1 cellular context compared by ENCODE assay signal in the genomic region with DNA sequence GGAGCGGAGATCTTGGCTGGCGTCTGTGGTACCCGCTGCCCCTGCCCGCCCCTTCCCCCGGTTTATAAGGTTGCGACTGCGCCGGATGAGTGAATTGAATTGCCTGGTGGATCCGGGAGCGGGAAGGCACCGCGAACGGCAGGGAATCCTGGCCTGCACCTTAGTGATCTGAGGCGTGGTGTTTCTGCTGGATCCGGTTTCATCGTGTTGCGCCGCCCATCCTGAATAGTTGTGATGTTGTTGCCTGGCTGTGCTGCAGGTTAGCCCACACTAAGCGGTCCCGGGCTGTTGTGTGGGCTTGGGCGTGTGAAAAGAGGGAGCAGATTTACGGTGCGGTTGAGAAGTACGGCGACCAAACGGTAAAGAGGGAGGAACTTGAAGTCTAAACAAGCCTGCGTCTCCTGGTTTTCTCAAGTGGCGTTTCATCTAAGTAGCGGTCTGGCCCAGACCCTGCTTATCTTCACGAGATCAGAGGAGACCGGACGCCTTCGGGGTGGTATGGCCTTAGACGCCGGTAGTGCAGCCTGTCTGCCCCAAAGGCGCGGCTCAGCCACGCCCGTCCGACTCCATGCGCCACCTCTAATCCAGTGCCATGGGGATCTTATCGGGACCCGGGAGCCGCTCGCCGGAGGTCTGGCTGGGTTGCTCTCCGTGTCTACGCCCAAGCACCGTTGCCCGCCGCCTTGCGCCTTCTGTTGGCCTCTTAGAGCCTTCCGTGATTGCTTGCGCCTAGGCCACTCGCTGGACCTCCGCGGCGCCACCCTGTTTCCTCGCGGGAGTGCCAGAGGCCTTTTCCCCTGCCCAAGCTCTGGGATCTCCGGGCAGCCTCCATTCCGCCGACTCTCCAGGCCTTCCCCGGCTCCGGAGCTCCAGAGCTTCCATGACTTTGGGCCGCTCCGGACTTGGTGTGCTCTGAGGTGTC.
TF ChIP-seq lines count a peak whose summit lies in the region.

No MANE protein-coding gene starts in this region.

TF ChIP-seq in HepG2, 621 proteins besides CTCF, POLR2A, EP300 and RAD21 (continued from another document and continues in another):
- TF ChIP-seq ZBTB43 (CRISPR knock-in tag; conservative IDR thresholded peaks at IDR 0.05) (no peak; the same call in 1 of the 2 replicates), NRL (CRISPR knock-in tag; IDR thresholded peaks at IDR 0.05; ENCODE audit: borderline replicate concordance) (peak; percentile 56; the same call in 1 of the 2 replicates), ZNF253 (CRISPR knock-in tag; IDR thresholded peaks at IDR 0.05; ENCODE audit: borderline replicate concordance) (no peak), HDAC6 (IDR thresholded peaks at IDR 0.05; ENCODE audit: low read depth, low read length) (no peak), EHMT2 (IDR thresholded peaks at IDR 0.05; ENCODE audit: borderline replicate concordance, low read depth, low read length) (no peak), ZSCAN29 (CRISPR knock-in tag; conservative IDR thresholded peaks at IDR 0.05) (peak; percentile 62; the same call in 1 of the 2 replicates), NFKB2 (CRISPR knock-in tag; IDR thresholded peaks at IDR 0.05; ENCODE audit: borderline replicate concordance) (no peak; the same call in 1 of the 2 replicates), FOXK2 (IDR thresholded peaks at IDR 0.05) (no peak; the same call in 1 of the 2 replicates), SP5 (CRISPR knock-in tag; IDR thresholded peaks at IDR 0.05; ENCODE audit: borderline replicate concordance, low read depth) (peak; percentile 76), NFE2L1 (CRISPR knock-in tag; IDR thresholded peaks at IDR 0.05; ENCODE audit: borderline replicate concordance) (no peak), ZMYM2 (CRISPR knock-in tag; IDR thresholded peaks at IDR 0.05) (peak; percentile 67), RBM22 (optimal IDR thresholded peaks at IDR 0.05; ENCODE audit: low read length) (peak; percentile 38), ZNF816 (CRISPR knock-in tag; IDR thresholded peaks at IDR 0.05; ENCODE audit: borderline replicate concordance) (0 out of 2 replicates have a peak, but pooled peaks have one; percentile 7), ZNF710 (CRISPR knock-in tag; IDR thresholded peaks at IDR 0.05; ENCODE audit: borderline replicate concordance) (0 out of 2 replicates have a peak, but pooled peaks have one; percentile 25), PTBP1 (IDR thresholded peaks at IDR 0.05; ENCODE audit: low read depth, low read length, poor library complexity, severe bottlenecking) (peak; percentile 1), SRF (IDR thresholded peaks at IDR 0.05; ENCODE audit: low read depth, low read length) (no peak), ZNF850 (CRISPR knock-in tag; conservative IDR thresholded peaks at IDR 0.05) (no peak), SNAPC2 (CRISPR knock-in tag; IDR thresholded peaks at IDR 0.05) (no peak), SKI (IDR thresholded peaks at IDR 0.05; ENCODE audit: partially characterized antibody) (no peak), DNMT3B (CRISPR knock-in tag; conservative IDR thresholded peaks at IDR 0.05) (no peak), BCL6 (CRISPR knock-in tag; IDR thresholded peaks at IDR 0.05) (0 out of 2 replicates have a peak, but pooled peaks have one; percentile 9), KLF11 (CRISPR knock-in tag; IDR thresholded peaks at IDR 0.05) (no peak), TEAD2 (CRISPR knock-in tag; IDR thresholded peaks at IDR 0.05) (0 out of 2 replicates have a peak, but pooled peaks have one; percentile 15), AKAP8 (CRISPR knock-in tag; IDR thresholded peaks at IDR 0.05) (peak; percentile 45; the same call in 1 of the 2 replicates), MYPOP (CRISPR knock-in tag; IDR thresholded peaks at IDR 0.05) (peak; percentile 75), ZNF224 (CRISPR knock-in tag; IDR thresholded peaks at IDR 0.05) (peak; percentile 79; the same call in 1 of the 2 replicates), GABPA (IDR thresholded peaks at IDR 0.05; ENCODE audit: low read depth, low read length) (no peak), GABPA (CRISPR knock-in tag; IDR thresholded peaks at IDR 0.05; ENCODE audit: low read depth) (no peak), JUNB (CRISPR knock-in tag; IDR thresholded peaks at IDR 0.05; ENCODE audit: borderline replicate concordance) (no peak), REPIN1 (CRISPR knock-in tag; IDR thresholded peaks at IDR 0.05; ENCODE audit: borderline replicate concordance, low read depth) (no peak), ZFP1 (CRISPR knock-in tag; IDR thresholded peaks at IDR 0.05) (no peak), HDAC1 (CRISPR knock-in tag; IDR thresholded peaks at IDR 0.05) (peak; percentile 32; the same call in 1 of the 2 replicates), MEF2D (CRISPR knock-in tag; IDR thresholded peaks at IDR 0.05) (peak; percentile 43; the same call in 1 of the 2 replicates), ZNF138 (CRISPR knock-in tag; IDR thresholded peaks at IDR 0.05; ENCODE audit: low read depth) (no peak), NAIF1 (CRISPR knock-in tag; IDR thresholded peaks at IDR 0.05; ENCODE audit: borderline replicate concordance) (0 out of 2 replicates have a peak, but pooled peaks have one; percentile 25), PAF1 (CRISPR knock-in tag; IDR thresholded peaks at IDR 0.05) (no peak), ZSCAN31 (CRISPR knock-in tag; IDR thresholded peaks at IDR 0.05; ENCODE audit: low read depth) (no peak)
- TF ChIP-seq, protein P1, sequence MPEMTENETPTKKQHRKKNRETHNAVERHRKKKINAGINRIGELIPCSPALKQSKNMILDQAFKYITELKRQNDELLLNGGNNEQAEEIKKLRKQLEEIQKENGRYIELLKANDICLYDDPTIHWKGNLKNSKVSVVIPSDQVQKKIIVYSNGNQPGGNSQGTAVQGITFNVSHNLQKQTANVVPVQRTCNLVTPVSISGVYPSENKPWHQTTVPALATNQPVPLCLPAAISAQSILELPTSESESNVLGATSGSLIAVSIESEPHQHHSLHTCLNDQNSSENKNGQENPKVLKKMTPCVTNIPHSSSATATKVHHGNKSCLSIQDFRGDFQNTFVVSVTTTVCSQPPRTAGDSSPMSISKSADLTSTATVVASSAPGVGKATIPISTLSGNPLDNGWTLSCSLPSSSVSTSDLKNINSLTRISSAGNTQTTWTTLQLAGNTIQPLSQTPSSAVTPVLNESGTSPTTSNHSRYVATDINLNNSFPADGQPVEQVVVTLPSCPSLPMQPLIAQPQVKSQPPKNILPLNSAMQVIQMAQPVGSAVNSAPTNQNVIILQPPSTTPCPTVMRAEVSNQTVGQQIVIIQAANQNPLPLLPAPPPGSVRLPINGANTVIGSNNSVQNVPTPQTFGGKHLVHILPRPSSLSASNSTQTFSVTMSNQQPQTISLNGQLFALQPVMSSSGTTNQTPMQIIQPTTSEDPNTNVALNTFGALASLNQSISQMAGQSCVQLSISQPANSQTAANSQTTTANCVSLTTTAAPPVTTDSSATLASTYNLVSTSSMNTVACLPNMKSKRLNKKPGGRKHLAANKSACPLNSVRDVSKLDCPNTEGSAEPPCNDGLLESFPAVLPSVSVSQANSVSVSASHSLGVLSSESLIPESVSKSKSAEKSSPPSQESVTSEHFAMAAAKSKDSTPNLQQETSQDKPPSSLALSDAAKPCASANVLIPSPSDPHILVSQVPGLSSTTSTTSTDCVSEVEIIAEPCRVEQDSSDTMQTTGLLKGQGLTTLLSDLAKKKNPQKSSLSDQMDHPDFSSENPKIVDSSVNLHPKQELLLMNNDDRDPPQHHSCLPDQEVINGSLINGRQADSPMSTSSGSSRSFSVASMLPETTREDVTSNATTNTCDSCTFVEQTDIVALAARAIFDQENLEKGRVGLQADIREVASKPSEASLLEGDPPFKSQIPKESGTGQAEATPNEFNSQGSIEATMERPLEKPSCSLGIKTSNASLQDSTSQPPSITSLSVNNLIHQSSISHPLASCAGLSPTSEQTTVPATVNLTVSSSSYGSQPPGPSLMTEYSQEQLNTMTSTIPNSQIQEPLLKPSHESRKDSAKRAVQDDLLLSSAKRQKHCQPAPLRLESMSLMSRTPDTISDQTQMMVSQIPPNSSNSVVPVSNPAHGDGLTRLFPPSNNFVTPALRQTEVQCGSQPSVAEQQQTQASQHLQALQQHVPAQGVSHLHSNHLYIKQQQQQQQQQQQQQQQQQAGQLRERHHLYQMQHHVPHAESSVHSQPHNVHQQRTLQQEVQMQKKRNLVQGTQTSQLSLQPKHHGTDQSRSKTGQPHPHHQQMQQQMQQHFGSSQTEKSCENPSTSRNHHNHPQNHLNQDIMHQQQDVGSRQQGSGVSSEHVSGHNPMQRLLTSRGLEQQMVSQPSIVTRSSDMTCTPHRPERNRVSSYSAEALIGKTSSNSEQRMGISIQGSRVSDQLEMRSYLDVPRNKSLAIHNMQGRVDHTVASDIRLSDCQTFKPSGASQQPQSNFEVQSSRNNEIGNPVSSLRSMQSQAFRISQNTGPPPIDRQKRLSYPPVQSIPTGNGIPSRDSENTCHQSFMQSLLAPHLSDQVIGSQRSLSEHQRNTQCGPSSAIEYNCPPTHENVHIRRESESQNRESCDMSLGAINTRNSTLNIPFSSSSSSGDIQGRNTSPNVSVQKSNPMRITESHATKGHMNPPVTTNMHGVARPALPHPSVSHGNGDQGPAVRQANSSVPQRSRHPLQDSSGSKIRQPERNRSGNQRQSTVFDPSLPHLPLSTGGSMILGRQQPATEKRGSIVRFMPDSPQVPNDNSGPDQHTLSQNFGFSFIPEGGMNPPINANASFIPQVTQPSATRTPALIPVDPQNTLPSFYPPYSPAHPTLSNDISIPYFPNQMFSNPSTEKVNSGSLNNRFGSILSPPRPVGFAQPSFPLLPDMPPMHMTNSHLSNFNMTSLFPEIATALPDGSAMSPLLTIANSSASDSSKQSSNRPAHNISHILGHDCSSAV (CRISPR knock-in tag; IDR thresholded peaks at IDR 0.05; ENCODE audit: borderline replicate concordance), result no peak
- TF ChIP-seq, protein P2, sequence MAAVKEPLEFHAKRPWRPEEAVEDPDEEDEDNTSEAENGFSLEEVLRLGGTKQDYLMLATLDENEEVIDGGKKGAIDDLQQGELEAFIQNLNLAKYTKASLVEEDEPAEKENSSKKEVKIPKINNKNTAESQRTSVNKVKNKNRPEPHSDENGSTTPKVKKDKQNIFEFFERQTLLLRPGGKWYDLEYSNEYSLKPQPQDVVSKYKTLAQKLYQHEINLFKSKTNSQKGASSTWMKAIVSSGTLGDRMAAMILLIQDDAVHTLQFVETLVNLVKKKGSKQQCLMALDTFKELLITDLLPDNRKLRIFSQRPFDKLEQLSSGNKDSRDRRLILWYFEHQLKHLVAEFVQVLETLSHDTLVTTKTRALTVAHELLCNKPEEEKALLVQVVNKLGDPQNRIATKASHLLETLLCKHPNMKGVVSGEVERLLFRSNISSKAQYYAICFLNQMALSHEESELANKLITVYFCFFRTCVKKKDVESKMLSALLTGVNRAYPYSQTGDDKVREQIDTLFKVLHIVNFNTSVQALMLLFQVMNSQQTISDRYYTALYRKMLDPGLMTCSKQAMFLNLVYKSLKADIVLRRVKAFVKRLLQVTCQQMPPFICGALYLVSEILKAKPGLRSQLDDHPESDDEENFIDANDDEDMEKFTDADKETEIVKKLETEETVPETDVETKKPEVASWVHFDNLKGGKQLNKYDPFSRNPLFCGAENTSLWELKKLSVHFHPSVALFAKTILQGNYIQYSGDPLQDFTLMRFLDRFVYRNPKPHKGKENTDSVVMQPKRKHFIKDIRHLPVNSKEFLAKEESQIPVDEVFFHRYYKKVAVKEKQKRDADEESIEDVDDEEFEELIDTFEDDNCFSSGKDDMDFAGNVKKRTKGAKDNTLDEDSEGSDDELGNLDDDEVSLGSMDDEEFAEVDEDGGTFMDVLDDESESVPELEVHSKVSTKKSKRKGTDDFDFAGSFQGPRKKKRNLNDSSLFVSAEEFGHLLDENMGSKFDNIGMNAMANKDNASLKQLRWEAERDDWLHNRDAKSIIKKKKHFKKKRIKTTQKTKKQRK (IDR thresholded peaks at IDR 0.05; ENCODE audit: low read length), result no peak
- TF ChIP-seq, protein P3, sequence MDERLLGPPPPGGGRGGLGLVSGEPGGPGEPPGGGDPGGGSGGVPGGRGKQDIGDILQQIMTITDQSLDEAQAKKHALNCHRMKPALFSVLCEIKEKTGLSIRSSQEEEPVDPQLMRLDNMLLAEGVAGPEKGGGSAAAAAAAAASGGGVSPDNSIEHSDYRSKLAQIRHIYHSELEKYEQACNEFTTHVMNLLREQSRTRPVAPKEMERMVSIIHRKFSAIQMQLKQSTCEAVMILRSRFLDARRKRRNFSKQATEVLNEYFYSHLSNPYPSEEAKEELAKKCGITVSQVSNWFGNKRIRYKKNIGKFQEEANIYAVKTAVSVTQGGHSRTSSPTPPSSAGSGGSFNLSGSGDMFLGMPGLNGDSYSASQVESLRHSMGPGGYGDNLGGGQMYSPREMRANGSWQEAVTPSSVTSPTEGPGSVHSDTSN (CRISPR knock-in tag; IDR thresholded peaks at IDR 0.05), result no peak
